Comparison of ENCODE assay signal across 1 cellular context in the genomic region with DNA sequence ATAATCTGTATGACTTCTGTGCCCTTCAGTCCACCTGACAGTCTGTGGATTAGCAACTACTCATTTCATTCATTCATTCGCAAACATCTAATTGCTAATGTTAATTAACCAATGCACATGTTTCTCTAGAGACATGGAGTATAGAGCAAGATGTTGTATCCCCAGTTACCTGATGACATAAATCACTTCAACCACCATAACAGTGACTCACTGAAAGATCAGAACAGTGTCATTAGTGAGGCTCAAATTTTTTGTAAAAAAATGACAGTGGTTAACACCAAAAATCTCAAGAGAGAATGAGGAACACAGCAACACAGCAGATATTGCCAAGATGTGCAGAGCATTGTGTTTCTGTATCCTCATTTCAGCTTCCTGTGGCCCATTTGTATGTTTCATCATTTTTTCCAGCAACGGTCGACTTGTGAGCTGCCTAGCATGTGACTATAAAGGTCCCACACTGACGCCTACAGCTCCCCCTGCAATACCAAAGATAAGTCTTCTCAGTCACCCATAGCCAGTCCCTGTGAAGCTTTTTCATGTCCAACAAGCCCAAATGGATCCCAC.
TF ChIP-seq lines count a peak whose summit lies in the region.

No MANE protein-coding gene starts in this region.

TF ChIP-seq in GM12878, 131 proteins besides CTCF, POLR2A, EP300 and RAD21 (continued from another document and continues in another):
- TF ChIP-seq SRF (IDR thresholded peaks at IDR 0.05; ENCODE audit: low read depth in 2 of 2, low read length in 2 of 2): no peak
- TF ChIP-seq GATAD2B (conservative IDR thresholded peaks at IDR 0.05; ENCODE audit: low read depth): peak; percentile 71
- no peak for TF ChIP-seq EED (IDR thresholded peaks at IDR 0.05; ENCODE audit: low read depth)
- TF ChIP-seq ZNF217 (IDR thresholded peaks at IDR 0.05): peak; percentile 76; the same call in 1 of the 2 replicates
- no peak for TF ChIP-seq KAT2A (conservative IDR thresholded peaks at IDR 0.05; ENCODE audit: control insufficient read depth, low read depth, low read length)
- peak; percentile 78 for TF ChIP-seq BMI1 (IDR thresholded peaks at IDR 0.05; ENCODE audit: borderline replicate concordance)
- no peak for TF ChIP-seq SMARCA5 (IDR thresholded peaks at IDR 0.05)
- TF ChIP-seq, protein P1, sequence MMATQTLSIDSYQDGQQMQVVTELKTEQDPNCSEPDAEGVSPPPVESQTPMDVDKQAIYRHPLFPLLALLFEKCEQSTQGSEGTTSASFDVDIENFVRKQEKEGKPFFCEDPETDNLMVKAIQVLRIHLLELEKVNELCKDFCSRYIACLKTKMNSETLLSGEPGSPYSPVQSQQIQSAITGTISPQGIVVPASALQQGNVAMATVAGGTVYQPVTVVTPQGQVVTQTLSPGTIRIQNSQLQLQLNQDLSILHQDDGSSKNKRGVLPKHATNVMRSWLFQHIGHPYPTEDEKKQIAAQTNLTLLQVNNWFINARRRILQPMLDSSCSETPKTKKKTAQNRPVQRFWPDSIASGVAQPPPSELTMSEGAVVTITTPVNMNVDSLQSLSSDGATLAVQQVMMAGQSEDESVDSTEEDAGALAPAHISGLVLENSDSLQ (IDR thresholded peaks at IDR 0.05): peak; percentile 84
- TF ChIP-seq, protein P2, sequence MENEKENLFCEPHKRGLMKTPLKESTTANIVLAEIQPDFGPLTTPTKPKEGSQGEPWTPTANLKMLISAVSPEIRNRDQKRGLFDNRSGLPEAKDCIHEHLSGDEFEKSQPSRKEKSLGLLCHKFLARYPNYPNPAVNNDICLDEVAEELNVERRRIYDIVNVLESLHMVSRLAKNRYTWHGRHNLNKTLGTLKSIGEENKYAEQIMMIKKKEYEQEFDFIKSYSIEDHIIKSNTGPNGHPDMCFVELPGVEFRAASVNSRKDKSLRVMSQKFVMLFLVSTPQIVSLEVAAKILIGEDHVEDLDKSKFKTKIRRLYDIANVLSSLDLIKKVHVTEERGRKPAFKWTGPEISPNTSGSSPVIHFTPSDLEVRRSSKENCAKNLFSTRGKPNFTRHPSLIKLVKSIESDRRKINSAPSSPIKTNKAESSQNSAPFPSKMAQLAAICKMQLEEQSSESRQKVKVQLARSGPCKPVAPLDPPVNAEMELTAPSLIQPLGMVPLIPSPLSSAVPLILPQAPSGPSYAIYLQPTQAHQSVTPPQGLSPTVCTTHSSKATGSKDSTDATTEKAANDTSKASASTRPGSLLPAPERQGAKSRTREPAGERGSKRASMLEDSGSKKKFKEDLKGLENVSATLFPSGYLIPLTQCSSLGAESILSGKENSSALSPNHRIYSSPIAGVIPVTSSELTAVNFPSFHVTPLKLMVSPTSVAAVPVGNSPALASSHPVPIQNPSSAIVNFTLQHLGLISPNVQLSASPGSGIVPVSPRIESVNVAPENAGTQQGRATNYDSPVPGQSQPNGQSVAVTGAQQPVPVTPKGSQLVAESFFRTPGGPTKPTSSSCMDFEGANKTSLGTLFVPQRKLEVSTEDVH (IDR thresholded peaks at IDR 0.05; ENCODE audit: low read depth, partially characterized antibody): peak; percentile 68
- TF ChIP-seq ZSCAN29 (IDR thresholded peaks at IDR 0.05): no peak
- peak; percentile 86 to 88; a peak in 3 of 4 replicates for TF ChIP-seq IKZF2 (IDR thresholded peaks at IDR 0.05)
- TF ChIP-seq CBX5 (IDR thresholded peaks at IDR 0.05; ENCODE audit: low read depth): no peak
- TF ChIP-seq CBFB (IDR thresholded peaks at IDR 0.05; ENCODE audit: low read depth): no peak
- TF ChIP-seq, protein P3, sequence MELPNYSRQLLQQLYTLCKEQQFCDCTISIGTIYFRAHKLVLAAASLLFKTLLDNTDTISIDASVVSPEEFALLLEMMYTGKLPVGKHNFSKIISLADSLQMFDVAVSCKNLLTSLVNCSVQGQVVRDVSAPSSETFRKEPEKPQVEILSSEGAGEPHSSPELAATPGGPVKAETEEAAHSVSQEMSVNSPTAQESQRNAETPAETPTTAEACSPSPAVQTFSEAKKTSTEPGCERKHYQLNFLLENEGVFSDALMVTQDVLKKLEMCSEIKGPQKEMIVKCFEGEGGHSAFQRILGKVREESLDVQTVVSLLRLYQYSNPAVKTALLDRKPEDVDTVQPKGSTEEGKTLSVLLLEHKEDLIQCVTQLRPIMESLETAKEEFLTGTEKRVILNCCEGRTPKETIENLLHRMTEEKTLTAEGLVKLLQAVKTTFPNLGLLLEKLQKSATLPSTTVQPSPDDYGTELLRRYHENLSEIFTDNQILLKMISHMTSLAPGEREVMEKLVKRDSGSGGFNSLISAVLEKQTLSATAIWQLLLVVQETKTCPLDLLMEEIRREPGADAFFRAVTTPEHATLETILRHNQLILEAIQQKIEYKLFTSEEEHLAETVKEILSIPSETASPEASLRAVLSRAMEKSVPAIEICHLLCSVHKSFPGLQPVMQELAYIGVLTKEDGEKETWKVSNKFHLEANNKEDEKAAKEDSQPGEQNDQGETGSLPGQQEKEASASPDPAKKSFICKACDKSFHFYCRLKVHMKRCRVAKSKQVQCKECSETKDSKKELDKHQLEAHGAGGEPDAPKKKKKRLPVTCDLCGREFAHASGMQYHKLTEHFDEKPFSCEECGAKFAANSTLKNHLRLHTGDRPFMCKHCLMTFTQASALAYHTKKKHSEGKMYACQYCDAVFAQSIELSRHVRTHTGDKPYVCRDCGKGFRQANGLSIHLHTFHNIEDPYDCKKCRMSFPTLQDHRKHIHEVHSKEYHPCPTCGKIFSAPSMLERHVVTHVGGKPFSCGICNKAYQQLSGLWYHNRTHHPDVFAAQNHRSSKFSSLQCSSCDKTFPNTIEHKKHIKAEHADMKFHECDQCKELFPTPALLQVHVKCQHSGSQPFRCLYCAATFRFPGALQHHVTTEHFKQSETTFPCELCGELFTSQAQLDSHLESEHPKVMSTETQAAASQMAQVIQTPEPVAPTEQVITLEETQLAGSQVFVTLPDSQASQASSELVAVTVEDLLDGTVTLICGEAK (IDR thresholded peaks at IDR 0.05; ENCODE audit: borderline replicate concordance): no peak; the same call in 1 of the 2 replicates
- no peak for TF ChIP-seq EZH2 (IDR thresholded peaks at IDR 0.05; ENCODE audit: borderline replicate concordance, control insufficient read depth, low read depth, low read length)
- TF ChIP-seq KDM1A (IDR thresholded peaks at IDR 0.05; ENCODE audit: borderline replicate concordance): no peak
- 0 out of 2 replicates have a peak, but pooled peaks have one; percentile 36 for TF ChIP-seq RB1 (IDR thresholded peaks at IDR 0.05; ENCODE audit: borderline replicate concordance)
- peak; percentile 96 for TF ChIP-seq NBN (IDR thresholded peaks at IDR 0.05)
- TF ChIP-seq, protein P4, sequence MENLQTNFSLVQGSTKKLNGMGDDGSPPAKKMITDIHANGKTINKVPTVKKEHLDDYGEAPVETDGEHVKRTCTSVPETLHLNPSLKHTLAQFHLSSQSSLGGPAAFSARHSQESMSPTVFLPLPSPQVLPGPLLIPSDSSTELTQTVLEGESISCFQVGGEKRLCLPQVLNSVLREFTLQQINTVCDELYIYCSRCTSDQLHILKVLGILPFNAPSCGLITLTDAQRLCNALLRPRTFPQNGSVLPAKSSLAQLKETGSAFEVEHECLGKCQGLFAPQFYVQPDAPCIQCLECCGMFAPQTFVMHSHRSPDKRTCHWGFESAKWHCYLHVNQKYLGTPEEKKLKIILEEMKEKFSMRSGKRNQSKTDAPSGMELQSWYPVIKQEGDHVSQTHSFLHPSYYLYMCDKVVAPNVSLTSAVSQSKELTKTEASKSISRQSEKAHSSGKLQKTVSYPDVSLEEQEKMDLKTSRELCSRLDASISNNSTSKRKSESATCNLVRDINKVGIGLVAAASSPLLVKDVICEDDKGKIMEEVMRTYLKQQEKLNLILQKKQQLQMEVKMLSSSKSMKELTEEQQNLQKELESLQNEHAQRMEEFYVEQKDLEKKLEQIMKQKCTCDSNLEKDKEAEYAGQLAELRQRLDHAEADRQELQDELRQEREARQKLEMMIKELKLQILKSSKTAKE (IDR thresholded peaks at IDR 0.05; ENCODE audit: low read depth, poor library complexity, severe bottlenecking): peak; percentile 88
- TF ChIP-seq ZZZ3 (IDR thresholded peaks at IDR 0.05; ENCODE audit: control insufficient read depth, insufficient read length, low read depth): no peak
- TF ChIP-seq, protein P5, sequence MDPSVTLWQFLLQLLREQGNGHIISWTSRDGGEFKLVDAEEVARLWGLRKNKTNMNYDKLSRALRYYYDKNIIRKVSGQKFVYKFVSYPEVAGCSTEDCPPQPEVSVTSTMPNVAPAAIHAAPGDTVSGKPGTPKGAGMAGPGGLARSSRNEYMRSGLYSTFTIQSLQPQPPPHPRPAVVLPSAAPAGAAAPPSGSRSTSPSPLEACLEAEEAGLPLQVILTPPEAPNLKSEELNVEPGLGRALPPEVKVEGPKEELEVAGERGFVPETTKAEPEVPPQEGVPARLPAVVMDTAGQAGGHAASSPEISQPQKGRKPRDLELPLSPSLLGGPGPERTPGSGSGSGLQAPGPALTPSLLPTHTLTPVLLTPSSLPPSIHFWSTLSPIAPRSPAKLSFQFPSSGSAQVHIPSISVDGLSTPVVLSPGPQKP (IDR thresholded peaks at IDR 0.05; ENCODE audit: low read depth, low read length): no peak
- peak; percentile 81; the same call in 1 of the 2 replicates for TF ChIP-seq MYB (IDR thresholded peaks at IDR 0.05; ENCODE audit: borderline replicate concordance, low read depth, low read length)
- no peak for TF ChIP-seq SUPT20H (IDR thresholded peaks at IDR 0.05; ENCODE audit: borderline replicate concordance, control insufficient read depth, low read depth, low read length)
- peak; percentile 92 for TF ChIP-seq SMAD1 (IDR thresholded peaks at IDR 0.05; ENCODE audit: low read depth, partially characterized antibody)
- TF ChIP-seq, protein P6, sequence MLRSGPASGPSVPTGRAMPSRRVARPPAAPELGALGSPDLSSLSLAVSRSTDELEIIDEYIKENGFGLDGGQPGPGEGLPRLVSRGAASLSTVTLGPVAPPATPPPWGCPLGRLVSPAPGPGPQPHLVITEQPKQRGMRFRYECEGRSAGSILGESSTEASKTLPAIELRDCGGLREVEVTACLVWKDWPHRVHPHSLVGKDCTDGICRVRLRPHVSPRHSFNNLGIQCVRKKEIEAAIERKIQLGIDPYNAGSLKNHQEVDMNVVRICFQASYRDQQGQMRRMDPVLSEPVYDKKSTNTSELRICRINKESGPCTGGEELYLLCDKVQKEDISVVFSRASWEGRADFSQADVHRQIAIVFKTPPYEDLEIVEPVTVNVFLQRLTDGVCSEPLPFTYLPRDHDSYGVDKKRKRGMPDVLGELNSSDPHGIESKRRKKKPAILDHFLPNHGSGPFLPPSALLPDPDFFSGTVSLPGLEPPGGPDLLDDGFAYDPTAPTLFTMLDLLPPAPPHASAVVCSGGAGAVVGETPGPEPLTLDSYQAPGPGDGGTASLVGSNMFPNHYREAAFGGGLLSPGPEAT (IDR thresholded peaks at IDR 0.05; ENCODE audit: low read depth): peak; percentile 88
- TF ChIP-seq JUNB (IDR thresholded peaks at IDR 0.05): no peak
- TF ChIP-seq MXI1 (IDR thresholded peaks at IDR 0.05; ENCODE audit: low read depth, low read length): peak; percentile 65; the same call in 1 of the 2 replicates
- peak; percentile 78 for TF ChIP-seq RAD51 (IDR thresholded peaks at IDR 0.05)
- TF ChIP-seq RELA (IDR thresholded peaks at IDR 0.05; ENCODE audit: borderline replicate concordance, partially characterized antibody): peak; percentile 10
- TF ChIP-seq BCL11A (IDR thresholded peaks at IDR 0.05; ENCODE audit: low read depth, low read length): no peak
- peak; percentile 46 for TF ChIP-seq KLF5 (IDR thresholded peaks at IDR 0.05; ENCODE audit: partially characterized antibody)
- TF ChIP-seq CHD1 (IDR thresholded peaks at IDR 0.05; ENCODE audit: low read depth, low read length): no peak
- TF ChIP-seq, protein P7, sequence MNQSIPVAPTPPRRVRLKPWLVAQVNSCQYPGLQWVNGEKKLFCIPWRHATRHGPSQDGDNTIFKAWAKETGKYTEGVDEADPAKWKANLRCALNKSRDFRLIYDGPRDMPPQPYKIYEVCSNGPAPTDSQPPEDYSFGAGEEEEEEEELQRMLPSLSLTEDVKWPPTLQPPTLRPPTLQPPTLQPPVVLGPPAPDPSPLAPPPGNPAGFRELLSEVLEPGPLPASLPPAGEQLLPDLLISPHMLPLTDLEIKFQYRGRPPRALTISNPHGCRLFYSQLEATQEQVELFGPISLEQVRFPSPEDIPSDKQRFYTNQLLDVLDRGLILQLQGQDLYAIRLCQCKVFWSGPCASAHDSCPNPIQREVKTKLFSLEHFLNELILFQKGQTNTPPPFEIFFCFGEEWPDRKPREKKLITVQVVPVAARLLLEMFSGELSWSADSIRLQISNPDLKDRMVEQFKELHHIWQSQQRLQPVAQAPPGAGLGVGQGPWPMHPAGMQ (IDR thresholded peaks at IDR 0.05; ENCODE audit: borderline replicate concordance): no peak
- TF ChIP-seq, protein P8, sequence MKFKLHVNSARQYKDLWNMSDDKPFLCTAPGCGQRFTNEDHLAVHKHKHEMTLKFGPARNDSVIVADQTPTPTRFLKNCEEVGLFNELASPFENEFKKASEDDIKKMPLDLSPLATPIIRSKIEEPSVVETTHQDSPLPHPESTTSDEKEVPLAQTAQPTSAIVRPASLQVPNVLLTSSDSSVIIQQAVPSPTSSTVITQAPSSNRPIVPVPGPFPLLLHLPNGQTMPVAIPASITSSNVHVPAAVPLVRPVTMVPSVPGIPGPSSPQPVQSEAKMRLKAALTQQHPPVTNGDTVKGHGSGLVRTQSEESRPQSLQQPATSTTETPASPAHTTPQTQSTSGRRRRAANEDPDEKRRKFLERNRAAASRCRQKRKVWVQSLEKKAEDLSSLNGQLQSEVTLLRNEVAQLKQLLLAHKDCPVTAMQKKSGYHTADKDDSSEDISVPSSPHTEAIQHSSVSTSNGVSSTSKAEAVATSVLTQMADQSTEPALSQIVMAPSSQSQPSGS (IDR thresholded peaks at IDR 0.05; ENCODE audit: low read length): no peak
- peak; percentile 77 for TF ChIP-seq NR2F1 (conservative IDR thresholded peaks at IDR 0.05)
- no peak for TF ChIP-seq CHD2 (IDR thresholded peaks at IDR 0.05; ENCODE audit: borderline replicate concordance, low read depth, low read length)
- 0 out of 2 replicates have a peak, but pooled peaks have one; percentile 23 for TF ChIP-seq STAT3 (IDR thresholded peaks at IDR 0.05; ENCODE audit: low read depth, low read length)
- peak; percentile 97 for TF ChIP-seq MEF2B (IDR thresholded peaks at IDR 0.05; ENCODE audit: partially characterized antibody, poor library complexity, severe bottlenecking)
- TF ChIP-seq, protein P9, sequence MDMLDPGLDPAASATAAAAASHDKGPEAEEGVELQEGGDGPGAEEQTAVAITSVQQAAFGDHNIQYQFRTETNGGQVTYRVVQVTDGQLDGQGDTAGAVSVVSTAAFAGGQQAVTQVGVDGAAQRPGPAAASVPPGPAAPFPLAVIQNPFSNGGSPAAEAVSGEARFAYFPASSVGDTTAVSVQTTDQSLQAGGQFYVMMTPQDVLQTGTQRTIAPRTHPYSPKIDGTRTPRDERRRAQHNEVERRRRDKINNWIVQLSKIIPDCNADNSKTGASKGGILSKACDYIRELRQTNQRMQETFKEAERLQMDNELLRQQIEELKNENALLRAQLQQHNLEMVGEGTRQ (IDR thresholded peaks at IDR 0.05; ENCODE audit: borderline replicate concordance, low read depth, low read length): no peak; the same call in 1 of the 2 replicates
- TF ChIP-seq FOXM1 (IDR thresholded peaks at IDR 0.05; ENCODE audit: low read depth, low read length): no peak
- no peak for TF ChIP-seq NRF1 (conservative IDR thresholded peaks at IDR 0.05; ENCODE audit: low read depth, low read length)
